ENCODE assay signal across 26 cellular contexts in the genomic region with DNA sequence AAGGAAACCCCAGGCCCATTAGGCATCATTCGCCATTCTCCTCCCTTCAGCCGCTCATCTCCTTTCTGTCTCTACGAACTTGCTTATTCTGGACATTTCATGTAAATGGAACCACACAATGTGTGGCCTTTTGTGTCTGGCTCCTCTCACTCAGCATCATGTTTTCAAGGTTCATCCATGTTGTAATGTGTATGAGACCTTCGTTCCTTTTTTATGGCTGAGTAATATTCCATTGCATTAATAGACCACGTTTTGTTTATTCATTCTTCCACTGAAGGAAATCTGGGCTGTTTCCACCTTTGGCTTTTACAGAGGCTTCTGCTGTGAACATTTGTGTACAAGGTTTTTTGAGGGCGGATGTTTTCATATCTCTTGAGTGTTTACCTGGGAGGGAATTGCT. TPM values are rescaled to one million over a fixed set of nuclear protein-coding genes. Genes with fewer than 3 reads are reported as not detected.
DNase-seq lines count a peak whose midpoint lies in the region; FAIRE-seq and TF ChIP-seq lines count a peak whose summit lies in the region.
"Had no signal": no experiment of that assay in that cellular context is flagged by ENCODE, and none has a peak within 500 bp of the region (broad histone marks: within the 10 kb centered on the region; RNA-seq: fewer than 3 reads in every experiment).

No MANE protein-coding gene starts in this region.

- peaks cover 6% of the 10 kb centered on the region for H3K4me1 Mint-ChIP-seq in MCF 10A (ENCODE audit: insufficient read depth, unreplicated experiment)

- H3K27ac Mint-ChIP-seq in MCF 10A (ENCODE audit: low read depth, unreplicated experiment), result no peak overlapping the region
- H3K27ac Mint-ChIP-seq: activated naive CD8-positive, alpha-beta T cell; activated T-cell treated with anti-CD3 and anti-CD28 coated beads, Interleukin-2, amount 50 U/mL, for 72 hours; immature natural killer cell; memory B cell; nephron progenitor cell had no signal

- intact Hi-C loops in breast epithelium (cut with DNase I; ENCODE audit: low total_unique reads), result no loop called here
- intact Hi-C loops in MCF 10A (cut with micrococcal nuclease), result no loop called here
- intact Hi-C loops in esophagus squamous epithelium (cut with DNase I), result no loop called here
- intact Hi-C loops in prostate gland (cut with DNase I), result loop anchor here (5.0 to 10.0 kb wide), 2 partner anchors 89 to 518 kb away; no protein-coding TSS in a partner anchor
- intact Hi-C loops in transverse colon (cut with DNase I; ENCODE audit: low total_unique reads), result no loop called here

- no peak for TF ChIP-seq EP300 in transverse colon (IDR thresholded peaks at IDR 0.05; ENCODE audit: low read depth)

- H3K27me3 ChIP-seq in breast epithelium (no peaks in the 10 kb centered on the region), esophagus squamous epithelium (peaks cover 0 to 54% (median 0%) of the 10 kb centered on the region in 4 donors), prostate gland (replicated peaks; ENCODE audit: insufficient read depth) (no peaks in the 10 kb centered on the region), transverse colon (peaks cover 31% of the 10 kb centered on the region)
- H3K27me3 ChIP-seq in effector memory CD4-positive, alpha-beta T cell (replicated peaks; ENCODE audit: control insufficient read depth, insufficient read depth, low read length, poor library complexity, severe bottlenecking), result no peaks in the 10 kb centered on the region

- WGBS in esophagus squamous epithelium, 2 donors, result 87% methylated on average over 6 of the region's 6 CpGs
- 82% methylated on average over 6 of the region's 6 CpGs for WGBS in prostate gland
- WGBS in transverse colon (ENCODE audit: low coverage in 1 of 2), 2 donors, result 76 to 81% methylated on average over 3 to 6 of the region's 6 CpGs

- H3K9me3 Mint-ChIP-seq in MCF 10A (ENCODE audit: unreplicated experiment), result no peaks in the 10 kb centered on the region
- H3K9me3 Mint-ChIP-seq: activated T-cell treated with anti-CD3 and anti-CD28 coated beads, Interleukin-2, amount 50 U/mL, for 72 hours; immature natural killer cell; memory B cell had no signal

- H3K4me3 ChIP-seq in breast epithelium, result peak overlapping the region; percentile 57 to 83 (median 74)
- H3K4me3 ChIP-seq in esophagus squamous epithelium, result peak overlapping the region in 3 of 4 donors; percentile 55 to 65 (median 62)
- no peak overlapping the region for H3K4me3 ChIP-seq in prostate gland
- peak overlapping the region in 2 of 4 donors; percentile 48 to 61 for H3K4me3 ChIP-seq in transverse colon
- H3K4me3 ChIP-seq in effector memory CD4-positive, alpha-beta T cell (ENCODE audit: insufficient read depth, low read depth, low read length, poor library complexity, severe bottlenecking), result no peak overlapping the region

- no peak overlapping the region for H3K4me3 Mint-ChIP-seq in MCF 10A (ENCODE audit: unreplicated experiment)
- H3K4me3 Mint-ChIP-seq: activated naive CD8-positive, alpha-beta T cell; activated T-cell treated with anti-CD3 and anti-CD28 coated beads, Interleukin-2, amount 50 U/mL, for 72 hours; immature natural killer cell; memory B cell; nephron progenitor cell had no signal

- H3K36me3 Mint-ChIP-seq in MCF 10A (ENCODE audit: insufficient read depth, unreplicated experiment), result no peaks in the 10 kb centered on the region
- H3K36me3 Mint-ChIP-seq: activated naive CD8-positive, alpha-beta T cell; immature natural killer cell had no signal

- H3K4me1 ChIP-seq in breast epithelium (peaks cover 0 to 5% of the 10 kb centered on the region in 2 donors), esophagus squamous epithelium (peaks cover 14 to 78% (median 23%) of the 10 kb centered on the region in 3 donors), prostate gland (replicated peaks) (peaks cover 7% of the 10 kb centered on the region), transverse colon (peaks cover 16 to 54% (median 28%) of the 10 kb centered on the region in 4 donors)
- peaks cover 13% of the 10 kb centered on the region for H3K4me1 ChIP-seq in effector memory CD4-positive, alpha-beta T cell (ENCODE audit: control insufficient read depth, insufficient read depth, low read length, poor library complexity, severe bottlenecking)

- POLR2A ChIA-PET in MCF 10A (lab: Yijun Ruan, JAX), result no interaction called here

- TF ChIP-seq POLR2A in breast epithelium (IDR thresholded peaks at IDR 0.05) (no peak), esophagus squamous epithelium (IDR thresholded peaks at IDR 0.05) (no peak), prostate gland (IDR thresholded peaks at IDR 0.05) (no peak), transverse colon (IDR thresholded peaks at IDR 0.05) (no peak)

- BruUV-seq in MCF 10A (replicated peaks; lab: Mats Ljungman, UMichigan), result no TSS peak

- CTCF ChIA-PET in MCF 10A (lab: Yijun Ruan, JAX), result no interaction called here

- peaks cover 28% of the 10 kb centered on the region for H3K27me3 Mint-ChIP-seq in MCF 10A (ENCODE audit: insufficient read depth, unreplicated experiment)

- DNase-seq in breast epithelium (ENCODE audit: low spot score in 2 of 2) (no peak), MCF 10A (ENCODE audit: unreplicated experiment) (no peak), esophagus squamous epithelium (lab: John Stamatoyannopoulos, UW) (no peak), prostate gland (ENCODE audit: low spot score) (no peak), transverse colon (no peak), urothelium cell line (ENCODE audit: low spot score) (no peak)
- no peak for DNase-seq in activated naive CD4-positive, alpha-beta T cell treated with anti-CD3 and anti-CD28 coated beads, Interleukin-2, amount 50 U/mL, for 16 hours
- no peak for DNase-seq in effector memory CD4-positive, alpha-beta T cell
- DNase-seq: activated CD4-positive, CD25-positive, alpha-beta regulatory T cell; activated T-cell treated with anti-CD3 and anti-CD28 coated beads, Interleukin-2, amount 50 U/mL, for 72 hours; central memory CD4-positive, alpha-beta T cell; DMS153; GOT3; immature natural killer cell; KG1; NCI-H2081; NCI-H526; nephron progenitor cell; retina; stimulated activated CD4-positive, alpha-beta T cell treated with anti-CD3 and anti-CD28 coated beads, Interleukin-2, amount 100 ng/mL, for 48 hours; T-helper 2 cell had no signal

- in situ Hi-C loops in transverse colon (cut with MboI; ENCODE audit: low pct_ligation_motif_present in 1 of 4, low pct_unique_long_range_greater_than_20kb in 1 of 4, low sequenced_read_pairs in 3 of 4), result no loop called here

- H3K36me3 ChIP-seq in breast epithelium (no peaks in the 10 kb centered on the region), esophagus squamous epithelium (no peaks in the 10 kb centered on the region), prostate gland (no peaks in the 10 kb centered on the region), transverse colon (no peaks in the 10 kb centered on the region)
- H3K36me3 ChIP-seq in effector memory CD4-positive, alpha-beta T cell (ENCODE audit: control insufficient read depth, insufficient read depth, low read length), result no peaks in the 10 kb centered on the region

- H3K27ac ChIP-seq in breast epithelium, result peak overlapping the region; percentile 76 to 77
- peak overlapping the region; percentile 52 to 93 (median 92) for H3K27ac ChIP-seq in esophagus squamous epithelium
- peak overlapping the region; percentile 85 for H3K27ac ChIP-seq in prostate gland
- H3K27ac ChIP-seq in transverse colon, result peak overlapping the region; percentile 83 to 97 (median 92)
- H3K27ac ChIP-seq in effector memory CD4-positive, alpha-beta T cell (ENCODE audit: insufficient read depth, low read length, poor library complexity, severe bottlenecking), result no peak overlapping the region
- H3K27ac ChIP-seq: 22Rv1, HL-60 had no signal

- FAIRE-seq in urothelium cell line (lab: Jason Lieb, UNC), result no peak
- FAIRE-seq: frontal cortex had no signal

- no peaks in the 10 kb centered on the region for H3K9me3 ChIP-seq in breast epithelium
- no peaks in the 10 kb centered on the region for H3K9me3 ChIP-seq in esophagus squamous epithelium
- no peaks in the 10 kb centered on the region for H3K9me3 ChIP-seq in prostate gland
- no peaks in the 10 kb centered on the region for H3K9me3 ChIP-seq in transverse colon
- H3K9me3 ChIP-seq in effector memory CD4-positive, alpha-beta T cell (ENCODE audit: control insufficient read depth, low read length), result no peaks in the 10 kb centered on the region

- no peak for TF ChIP-seq CTCF in breast epithelium (IDR thresholded peaks at IDR 0.05)
- TF ChIP-seq CTCF in MCF 10A (IDR thresholded peaks at IDR 0.05; ENCODE audit: unreplicated experiment), result no peak
- TF ChIP-seq CTCF in esophagus squamous epithelium (IDR thresholded peaks at IDR 0.05), result no peak
- no peak for TF ChIP-seq CTCF in prostate gland (IDR thresholded peaks at IDR 0.05)
- no peak for TF ChIP-seq CTCF in transverse colon (IDR thresholded peaks at IDR 0.05)

RNA-seq across cellular contexts. Expression of a gene that starts 3.2 kb away (rescaled TPM):
- 100 to 1,000 TPM in 2 of 3 donors, 10 to 100 TPM in 1; 94.7 to 386 (median 216) TPM for total RNA-seq in breast epithelium
- 0.28 TPM in 1 of 2 replicates, not detected in the other for total RNA-seq in MCF 10A (2022)
- total RNA-seq in esophagus squamous epithelium, result 100 to 1,000 TPM in 1 of 4 donors, 10 to 100 TPM in 2, 1 to 10 TPM in 1; 6.0 to 166 (median 24.2) TPM
- total RNA-seq in prostate gland, result 100 to 1,000 TPM; 186 to 226 TPM
- total RNA-seq in transverse colon, result 100 to 1,000 TPM in 1 of 4 donors, 10 to 100 TPM in 3; 53.4 to 326 (median 71.0) TPM

Comparison
In these comparisons a context has a peak if more than half of its experiments do, and no peak if none do; other contexts are left out.
1. H3K4me3 ChIP-seq: peak in breast epithelium (3 of 3) and esophagus squamous epithelium (3 of 4); none in prostate gland (0 of 2) and effector memory CD4-positive, alpha-beta T cell (single experiment).